Comparison of ENCODE assay signal across 3 cellular contexts in genomic region chr1:94669213-94669612, GRCh38.
TF ChIP-seq lines count a peak whose summit lies in the region.

No MANE protein-coding gene starts in this region.

TF ChIP-seq in SK-N-SH treated with all-trans-retinoic acid at 6 μM for 48 hours, 23 proteins besides CTCF, POLR2A, EP300 and RAD21 (continued from another document):
- TF ChIP-seq, protein P1, sequence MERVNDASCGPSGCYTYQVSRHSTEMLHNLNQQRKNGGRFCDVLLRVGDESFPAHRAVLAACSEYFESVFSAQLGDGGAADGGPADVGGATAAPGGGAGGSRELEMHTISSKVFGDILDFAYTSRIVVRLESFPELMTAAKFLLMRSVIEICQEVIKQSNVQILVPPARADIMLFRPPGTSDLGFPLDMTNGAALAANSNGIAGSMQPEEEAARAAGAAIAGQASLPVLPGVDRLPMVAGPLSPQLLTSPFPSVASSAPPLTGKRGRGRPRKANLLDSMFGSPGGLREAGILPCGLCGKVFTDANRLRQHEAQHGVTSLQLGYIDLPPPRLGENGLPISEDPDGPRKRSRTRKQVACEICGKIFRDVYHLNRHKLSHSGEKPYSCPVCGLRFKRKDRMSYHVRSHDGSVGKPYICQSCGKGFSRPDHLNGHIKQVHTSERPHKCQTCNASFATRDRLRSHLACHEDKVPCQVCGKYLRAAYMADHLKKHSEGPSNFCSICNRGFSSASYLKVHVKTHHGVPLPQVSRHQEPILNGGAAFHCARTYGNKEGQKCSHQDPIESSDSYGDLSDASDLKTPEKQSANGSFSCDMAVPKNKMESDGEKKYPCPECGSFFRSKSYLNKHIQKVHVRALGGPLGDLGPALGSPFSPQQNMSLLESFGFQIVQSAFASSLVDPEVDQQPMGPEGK (CRISPR knock-in tag; IDR thresholded peaks at IDR 0.05; ENCODE audit: borderline replicate concordance): no peak

TF ChIP-seq in SK-N-SH, 30 proteins besides CTCF, POLR2A, EP300 and RAD21 (continued from another document):
- no peak for TF ChIP-seq USF2 (IDR thresholded peaks at IDR 0.05; ENCODE audit: borderline replicate concordance, low read depth, low read length)
- TF ChIP-seq, protein P2, sequence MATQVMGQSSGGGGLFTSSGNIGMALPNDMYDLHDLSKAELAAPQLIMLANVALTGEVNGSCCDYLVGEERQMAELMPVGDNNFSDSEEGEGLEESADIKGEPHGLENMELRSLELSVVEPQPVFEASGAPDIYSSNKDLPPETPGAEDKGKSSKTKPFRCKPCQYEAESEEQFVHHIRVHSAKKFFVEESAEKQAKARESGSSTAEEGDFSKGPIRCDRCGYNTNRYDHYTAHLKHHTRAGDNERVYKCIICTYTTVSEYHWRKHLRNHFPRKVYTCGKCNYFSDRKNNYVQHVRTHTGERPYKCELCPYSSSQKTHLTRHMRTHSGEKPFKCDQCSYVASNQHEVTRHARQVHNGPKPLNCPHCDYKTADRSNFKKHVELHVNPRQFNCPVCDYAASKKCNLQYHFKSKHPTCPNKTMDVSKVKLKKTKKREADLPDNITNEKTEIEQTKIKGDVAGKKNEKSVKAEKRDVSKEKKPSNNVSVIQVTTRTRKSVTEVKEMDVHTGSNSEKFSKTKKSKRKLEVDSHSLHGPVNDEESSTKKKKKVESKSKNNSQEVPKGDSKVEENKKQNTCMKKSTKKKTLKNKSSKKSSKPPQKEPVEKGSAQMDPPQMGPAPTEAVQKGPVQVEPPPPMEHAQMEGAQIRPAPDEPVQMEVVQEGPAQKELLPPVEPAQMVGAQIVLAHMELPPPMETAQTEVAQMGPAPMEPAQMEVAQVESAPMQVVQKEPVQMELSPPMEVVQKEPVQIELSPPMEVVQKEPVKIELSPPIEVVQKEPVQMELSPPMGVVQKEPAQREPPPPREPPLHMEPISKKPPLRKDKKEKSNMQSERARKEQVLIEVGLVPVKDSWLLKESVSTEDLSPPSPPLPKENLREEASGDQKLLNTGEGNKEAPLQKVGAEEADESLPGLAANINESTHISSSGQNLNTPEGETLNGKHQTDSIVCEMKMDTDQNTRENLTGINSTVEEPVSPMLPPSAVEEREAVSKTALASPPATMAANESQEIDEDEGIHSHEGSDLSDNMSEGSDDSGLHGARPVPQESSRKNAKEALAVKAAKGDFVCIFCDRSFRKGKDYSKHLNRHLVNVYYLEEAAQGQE (IDR thresholded peaks at IDR 0.05; ENCODE audit: low read depth, low read length): no peak
- TF ChIP-seq MEF2A (IDR thresholded peaks at IDR 0.05; ENCODE audit: borderline replicate concordance, low read depth): no peak
- no peak for TF ChIP-seq ELF1 (IDR thresholded peaks at IDR 0.05)
- no peak for TF ChIP-seq EZH2phosphoT487 (IDR thresholded peaks at IDR 0.05; ENCODE audit: borderline replicate concordance, low read depth)
- no peak for TF ChIP-seq FOSL2 (IDR thresholded peaks at IDR 0.05; ENCODE audit: borderline replicate concordance, low read depth)
- TF ChIP-seq TAF1 (IDR thresholded peaks at IDR 0.05; ENCODE audit: borderline replicate concordance, low read depth, low read length): no peak
- TF ChIP-seq RXRA (IDR thresholded peaks at IDR 0.05; ENCODE audit: borderline replicate concordance, low read depth): no peak
- no peak for TF ChIP-seq NRF1 (IDR thresholded peaks at IDR 0.05; ENCODE audit: low read depth, low read length)
- TF ChIP-seq SMC3 (IDR thresholded peaks at IDR 0.05; ENCODE audit: low read depth, low read length): no peak
- TF ChIP-seq ZBTB33 (IDR thresholded peaks at IDR 0.05; ENCODE audit: borderline replicate concordance, low read depth): no peak
- TF ChIP-seq TEAD4 (IDR thresholded peaks at IDR 0.05; ENCODE audit: borderline replicate concordance, insufficient read depth): no peak
- TF ChIP-seq RFX5 (IDR thresholded peaks at IDR 0.05; ENCODE audit: low read length): no peak

TF ChIP-seq in K562, 482 proteins besides CTCF, POLR2A, EP300 and RAD21:
- TF ChIP-seq, protein P3, sequence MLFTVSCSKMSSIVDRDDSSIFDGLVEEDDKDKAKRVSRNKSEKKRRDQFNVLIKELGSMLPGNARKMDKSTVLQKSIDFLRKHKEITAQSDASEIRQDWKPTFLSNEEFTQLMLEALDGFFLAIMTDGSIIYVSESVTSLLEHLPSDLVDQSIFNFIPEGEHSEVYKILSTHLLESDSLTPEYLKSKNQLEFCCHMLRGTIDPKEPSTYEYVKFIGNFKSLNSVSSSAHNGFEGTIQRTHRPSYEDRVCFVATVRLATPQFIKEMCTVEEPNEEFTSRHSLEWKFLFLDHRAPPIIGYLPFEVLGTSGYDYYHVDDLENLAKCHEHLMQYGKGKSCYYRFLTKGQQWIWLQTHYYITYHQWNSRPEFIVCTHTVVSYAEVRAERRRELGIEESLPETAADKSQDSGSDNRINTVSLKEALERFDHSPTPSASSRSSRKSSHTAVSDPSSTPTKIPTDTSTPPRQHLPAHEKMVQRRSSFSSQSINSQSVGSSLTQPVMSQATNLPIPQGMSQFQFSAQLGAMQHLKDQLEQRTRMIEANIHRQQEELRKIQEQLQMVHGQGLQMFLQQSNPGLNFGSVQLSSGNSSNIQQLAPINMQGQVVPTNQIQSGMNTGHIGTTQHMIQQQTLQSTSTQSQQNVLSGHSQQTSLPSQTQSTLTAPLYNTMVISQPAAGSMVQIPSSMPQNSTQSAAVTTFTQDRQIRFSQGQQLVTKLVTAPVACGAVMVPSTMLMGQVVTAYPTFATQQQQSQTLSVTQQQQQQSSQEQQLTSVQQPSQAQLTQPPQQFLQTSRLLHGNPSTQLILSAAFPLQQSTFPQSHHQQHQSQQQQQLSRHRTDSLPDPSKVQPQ (CRISPR knock-in tag; IDR thresholded peaks at IDR 0.05; ENCODE audit: borderline replicate concordance): no peak
- TF ChIP-seq ARID1B (IDR thresholded peaks at IDR 0.05) (0 out of 2 replicates have a peak, but pooled peaks have one; percentile 11), C11orf30 (IDR thresholded peaks at IDR 0.05; ENCODE audit: low read depth) (peak; percentile 48), NCOA6 (IDR thresholded peaks at IDR 0.05) (no peak), MAFF (IDR thresholded peaks at IDR 0.05; ENCODE audit: low read length) (peak; percentile 27; the same call in 1 of the 2 replicates), NFE2L1 (tag; IDR thresholded peaks at IDR 0.05; ENCODE audit: borderline replicate concordance, low read depth) (peak; percentile 71; the same call in 1 of the 2 replicates), NFE2 (IDR thresholded peaks at IDR 0.05; ENCODE audit: low read depth) (peak; percentile 67), MAFG (tag; conservative IDR thresholded peaks at IDR 0.05) (peak; percentile 93), ZNF316 (IDR thresholded peaks at IDR 0.05) (0 out of 2 replicates have a peak, but pooled peaks have one; percentile 12)
